17 cellular contexts compared by ENCODE assay signal in the genomic region with DNA sequence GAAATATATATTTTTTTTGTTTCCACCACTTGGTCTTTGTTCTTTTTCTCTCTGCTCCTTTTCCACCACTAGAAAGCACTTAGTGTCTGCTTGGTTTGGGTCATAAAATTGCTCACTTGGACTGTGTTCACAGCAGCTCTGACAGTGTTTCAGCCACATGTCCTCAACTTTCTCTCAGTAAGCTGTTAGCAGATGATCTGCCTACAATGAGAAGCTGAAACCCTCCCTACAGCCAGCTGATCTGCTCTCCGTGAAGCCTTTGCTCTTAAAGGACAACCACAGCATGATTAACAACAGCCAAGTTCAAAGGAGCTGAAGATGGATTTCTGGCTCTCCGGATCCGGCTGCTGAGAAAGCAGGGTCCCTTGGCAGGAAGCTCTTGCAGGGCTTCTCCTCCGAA. TPM values are rescaled to one million over a fixed set of nuclear protein-coding genes. Genes with fewer than 3 reads are reported as not detected.
DNase-seq lines count a peak whose midpoint lies in the region; ATAC-seq and TF ChIP-seq lines count a peak whose summit lies in the region.
"Had no signal": no experiment of that assay in that cellular context is flagged by ENCODE, and none has a peak within 500 bp of the region (broad histone marks: within the 10 kb centered on the region; RNA-seq: fewer than 3 reads in every experiment).

No MANE protein-coding gene starts in this region.

- H3K4me2 ChIP-seq in PC-3 (ENCODE audit: low read length): 0 out of 2 replicates have a peak overlapping the region, but pooled peaks have one; percentile 22
- no peak overlapping the region for H3K4me2 ChIP-seq in trophoblast cell (ENCODE audit: low read length)
- H3K4me2 ChIP-seq: neural progenitor cell had no signal

- no peak overlapping the region for H3K23ac ChIP-seq in trophoblast cell (ENCODE audit: low read length)

- H2AK5ac ChIP-seq in trophoblast cell (ENCODE audit: low read length): no peak overlapping the region

- no peak overlapping the region for H4K91ac ChIP-seq in trophoblast cell (ENCODE audit: low read depth, low read length)

- H4K8ac ChIP-seq in trophoblast cell (ENCODE audit: low read depth, low read length): peak overlapping the region; percentile 22

- DNase-seq in BJ (ENCODE audit: low read depth): peak; percentile 68
- DNase-seq in PC-3: no peak
- DNase-seq in fibroblast of villous mesenchyme (ENCODE audit: low read depth): peak; percentile 81
- DNase-seq in trophoblast cell: no peak
- DNase-seq in omental fat pad (ENCODE audit: low spot score): no peak
- DNase-seq in KG1 (lab: John Stamatoyannopoulos, UW): no peak
- DNase-seq: activated CD4-positive, alpha-beta memory T cell treated with anti-CD3 and anti-CD28 coated beads for 36 hours; effector CD4-positive, alpha-beta T cell; glutamatergic neuron; NCI-H1930; NCI-H82 had no signal

- H3K9me3 ChIP-seq in PC-3 (ENCODE audit: low read length) (no peaks in the 10 kb centered on the region), trophoblast cell (ENCODE audit: insufficient read depth, low read depth, low read length) (no peaks in the 10 kb centered on the region)
- H3K9me3 ChIP-seq: left ventricle myocardium inferior, upper lobe of left lung had no signal

- peak overlapping the region; percentile 30 for H2BK12ac ChIP-seq in trophoblast cell (ENCODE audit: low read length)

- H3K9me2 ChIP-seq in PC-3 (replicated peaks; ENCODE audit: low read length): no peaks in the 10 kb centered on the region

- H3K79me2 ChIP-seq in PC-3 (ENCODE audit: low read length) (no peaks in the 10 kb centered on the region), trophoblast cell (ENCODE audit: control insufficient read depth, insufficient read depth, low read length, poor library complexity) (peaks cover 4% of the 10 kb centered on the region)

- peak overlapping the region; percentile 1 for H2BK120ac ChIP-seq in trophoblast cell (ENCODE audit: insufficient read depth, low read length, poor library complexity)

- H3K4ac ChIP-seq in trophoblast cell (ENCODE audit: low read depth, low read length): no peak overlapping the region

- TF ChIP-seq CTCF in BJ (IDR thresholded peaks at IDR 0.05; ENCODE audit: insufficient read depth, low read depth, low read length) (no peak), PC-3 (conservative IDR thresholded peaks at IDR 0.05; ENCODE audit: low read depth, low read length) (no peak), fibroblast of villous mesenchyme (IDR thresholded peaks at IDR 0.05; ENCODE audit: insufficient read depth, low read depth, low read length) (no peak), omental fat pad (IDR thresholded peaks at IDR 0.05) (no peak)

- H3K4me3 ChIP-seq in BJ (ENCODE audit: low read depth, low read length): no peak overlapping the region
- H3K4me3 ChIP-seq in PC-3 (ENCODE audit: low read length): no peak overlapping the region
- no peak overlapping the region for H3K4me3 ChIP-seq in fibroblast of villous mesenchyme (ENCODE audit: low read depth, low read length)
- H3K4me3 ChIP-seq in trophoblast cell (ENCODE audit: low read depth, low read length): no peak overlapping the region
- H3K4me3 ChIP-seq: left ventricle myocardium inferior, neural progenitor cell, upper lobe of left lung had no signal

- ATAC-seq in PC-3: no peak
- no peak for ATAC-seq in HG03045 (IDR thresholded peaks at IDR 0.05; ENCODE audit: unreplicated experiment)
- no peak for ATAC-seq in GM21723 (IDR thresholded peaks at IDR 0.05; ENCODE audit: unreplicated experiment)
- ATAC-seq in omental fat pad (ENCODE audit: low FRiP score): no peak
- ATAC-seq: activated T-helper 17 cell treated with anti-CD3 and anti-CD28 coated beads, Interleukin-2, amount 50 U/mL, for 72 hours had no signal

- H4K12ac ChIP-seq in trophoblast cell (ENCODE audit: low read depth, low read length): no peak overlapping the region

- H3K14ac ChIP-seq in trophoblast cell (ENCODE audit: low read length): no peak overlapping the region

- H3K79me1 ChIP-seq in trophoblast cell (ENCODE audit: low read length): peaks cover 5% of the 10 kb centered on the region

- no CpG with 5 or more reads among the region's 4 CpGs for WGBS in trophoblast cell (ENCODE audit: extremely low coverage, insufficient coverage, insufficient read length)

- intact Hi-C loops in PC-3 (cut with micrococcal nuclease): no loop called here

- H2BK5ac ChIP-seq in trophoblast cell (ENCODE audit: low read depth, low read length, poor library complexity): peak overlapping the region; percentile 27

- POLR2A ChIA-PET in BJ (lab: Charles Lee) (no interaction called here), PC-3 (lab: Charles Lee; ENCODE audit: unreplicated experiment) (no interaction called here)

- H4K20me1 ChIP-seq in PC-3 (ENCODE audit: low read length): no peaks in the 10 kb centered on the region

- H3K27me3 ChIP-seq in BJ (ENCODE audit: control insufficient read depth, insufficient read depth, low read length) (peaks cover 6% of the 10 kb centered on the region), PC-3 (ENCODE audit: low read length) (peaks cover 58% of the 10 kb centered on the region), trophoblast cell (ENCODE audit: insufficient read depth, low read length) (no peaks in the 10 kb centered on the region)
- H3K27me3 ChIP-seq: neural progenitor cell, upper lobe of left lung had no signal

- H3K36me3 ChIP-seq in BJ (ENCODE audit: control insufficient read depth, insufficient read depth, low read length): no peaks in the 10 kb centered on the region
- H3K36me3 ChIP-seq in PC-3 (ENCODE audit: low read depth, low read length): no peaks in the 10 kb centered on the region
- no peaks in the 10 kb centered on the region for H3K36me3 ChIP-seq in trophoblast cell (ENCODE audit: control insufficient read depth in 1 of 2, insufficient read depth in 2 of 2, low read length in 2 of 2)
- H3K36me3 ChIP-seq: left ventricle myocardium inferior, neural progenitor cell, upper lobe of left lung had no signal

- H3K9ac ChIP-seq in PC-3 (ENCODE audit: low read length): no peak overlapping the region
- no peak overlapping the region for H3K9ac ChIP-seq in trophoblast cell (ENCODE audit: low read length)
- H3K9ac ChIP-seq: neural progenitor cell had no signal

- H3K18ac ChIP-seq in trophoblast cell (ENCODE audit: low read length): no peak overlapping the region

- no peak overlapping the region for H2AFZ ChIP-seq in PC-3 (ENCODE audit: low read length)
- no peak overlapping the region for H2AFZ ChIP-seq in trophoblast cell (ENCODE audit: insufficient read depth, low read length, poor library complexity)
- H2AFZ ChIP-seq: neural progenitor cell had no signal

- no peak overlapping the region for H3K27ac ChIP-seq in PC-3 (ENCODE audit: low read length)
- H3K27ac ChIP-seq in trophoblast cell (ENCODE audit: low read depth, low read length): no peak overlapping the region
- H3K27ac ChIP-seq: left ventricle myocardium inferior, neural progenitor cell, upper lobe of left lung had no signal

- H3K4me1 ChIP-seq in PC-3 (ENCODE audit: insufficient read depth, low read length) (0 out of 2 replicates have a peak, but pooled peaks cover 22% of the 10 kb centered on the region), trophoblast cell (ENCODE audit: control insufficient read depth in 1 of 2, insufficient read depth in 2 of 2, low read length in 2 of 2) (peaks cover 0 to 8% of the 10 kb centered on the region in 2 experiments)
- H3K4me1 ChIP-seq: neural progenitor cell had no signal

- H3F3A ChIP-seq in PC-3 (ENCODE audit: low read length, unreplicated experiment): no peaks in the 10 kb centered on the region

- no TSS peak for BruUV-seq in PC-3 (replicated peaks; lab: Mats Ljungman, UMichigan)

- CTCF ChIA-PET in BJ (lab: Yijun Ruan, JAX) (interaction anchor here (0.9 to 1.8 kb wide), 5 partner anchors 15 to 110 kb away, joined by 3 to 9 read pairs (median 6); no protein-coding TSS in a partner anchor), PC-3 (lab: Charles Lee) (no interaction called here)

RNA-seq across cellular contexts. Expression of gene PRLR, which starts 31.6 kb away (rescaled TPM):
- 0.34 and 0.59 TPM in 2 replicates for polyA plus RNA-seq in BJ (2011; rRNA removed)
- polyA minus RNA-seq in BJ (2011; rRNA and poly(A)+ RNA removed): 0.67 and 1.4 TPM in 2 replicates
- total RNA-seq in PC-3 (2014; rRNA removed): 0.29 and 0.40 TPM in 2 replicates
- 0.97 and 3.5 TPM in 2 replicates for total RNA-seq in fibroblast of villous mesenchyme
- 7.2 and 7.7 TPM in 2 replicates for polyA plus RNA-seq in trophoblast cell (2013)
- total RNA-seq in omental fat pad: 1 to 10 TPM in 2 of 4 donors, under 1 TPM in 2; 0.38 to 2.4 (median 0.90) TPM
- total RNA-seq: activated CD4-positive, alpha-beta memory T cell treated with anti-CD3 and anti-CD28 coated beads for 36 hours; activated T-helper 17 cell treated with anti-CD3 and anti-CD28 coated beads, Interleukin-2, amount 50 U/mL, for 72 hours had no signal

Comparison
In these comparisons a context has a peak if more than half of its experiments do, and no peak if none do; other contexts are left out.
1. DNase-seq: peak in BJ (single experiment) and fibroblast of villous mesenchyme (single experiment); none in PC-3 (single experiment), trophoblast cell (0 of 2), omental fat pad (single experiment) and KG1 (single experiment).